8 cellular contexts compared by ENCODE assay signal in genomic region chr22:42936680-42937079, GRCh38.
DNase-seq lines count a peak whose midpoint lies in the region; ATAC-seq, FAIRE-seq and TF ChIP-seq lines count a peak whose summit lies in the region.
"Not testable (repeated sequence)": the region's sequence is repeated elsewhere in the genome, so short reads cannot be mapped to it uniquely, and the experiment has no call there.

No MANE protein-coding gene starts in this region.

- peaks cover 29 to 91% (median 66%) of the 10 kb centered on the region in 4 donors for H3K4me1 Mint-ChIP-seq in CD4-positive, CD25-positive, alpha-beta regulatory T cell
- peaks cover 99% of the 10 kb centered on the region for H3K4me1 Mint-ChIP-seq in dendritic cell treated with granulocyte-macrophage colony-stimulating factor and Interleukin-4, amounts not matched to agents 40 ng/mL and 50 ng/mL, for 4 days (ENCODE audit: low read depth)
- peaks cover 66 to 100% of the 10 kb centered on the region in 2 donors for H3K4me1 Mint-ChIP-seq in stimulated activated naive B cell treated with anti-CD40 and anti-IgM and Interleukin-4, amounts not matched to agents 10 μg/mL and 1 μg/mL and 100 μg/mL, for 72 hours

- dilution Hi-C loops in keratinocyte (cut with MboI; ENCODE audit: extremely low pct_ligation_motif_present, low sequenced_read_pairs) = not testable (repeated sequence)

- H3K4me3 ChIP-seq in CD4-positive, CD25-positive, alpha-beta regulatory T cell (ENCODE audit: low read depth, low read length); keratinocyte (ENCODE audit: control insufficient read depth in 2 of 3, extremely low read depth in 1 of 3, insufficient read depth in 2 of 3, low read depth in 1 of 3, low read length in 3 of 3); vagina: not testable (repeated sequence)
- H3K4me3 ChIP-seq in PC-9 (peak overlapping the region; percentile 37; the same call in 1 of the 2 replicates), neutrophil (ENCODE audit: low read depth in 1 of 2, low read length in 1 of 2) (peak overlapping the region; percentile 50 to 64)

- TF ChIP-seq POLR2A in vagina (IDR thresholded peaks at IDR 0.05) = not testable (repeated sequence)

- TF ChIP-seq CTCF in PC-9 (conservative IDR thresholded peaks at IDR 0.05); keratinocyte (optimal IDR thresholded peaks at IDR 0.05 in 1 of 3, IDR thresholded peaks at IDR 0.05 in 1 of 3, conservative IDR thresholded peaks at IDR 0.05 in 1 of 3; ENCODE audit: extremely low read depth in 1 of 3, insufficient read depth in 2 of 3, low read length in 3 of 3); neutrophil (IDR thresholded peaks at IDR 0.05); vagina (IDR thresholded peaks at IDR 0.05): not testable (repeated sequence)

- not testable (repeated sequence) for H3K9me3 ChIP-seq in CD4-positive, CD25-positive, alpha-beta regulatory T cell (ENCODE audit: control insufficient read depth in 2 of 2, low read length in 2 of 2); PC-9 (ENCODE audit: insufficient read depth, low read depth); keratinocyte (ENCODE audit: control insufficient read depth, low read depth, low read length); neutrophil; vagina

- ATAC-seq in CD4-positive, CD25-positive, alpha-beta regulatory T cell (ENCODE audit: low read depth in 2 of 2); stimulated activated naive B cell treated with anti-CD40 and anti-IgM and Interleukin-4, amounts not matched to agents 10 μg/mL and 1 μg/mL and 100 μg/mL, for 72 hours (replicated peaks): not testable (repeated sequence)

- BruUV-seq in PC-9 (replicated peaks; lab: Mats Ljungman, UMichigan) = not testable (repeated sequence)

- not testable (repeated sequence) for H3K4me3 Mint-ChIP-seq in CD4-positive, CD25-positive, alpha-beta regulatory T cell; dendritic cell treated with granulocyte-macrophage colony-stimulating factor and Interleukin-4, amounts not matched to agents 40 ng/mL and 50 ng/mL, for 4 days
- H3K4me3 Mint-ChIP-seq in stimulated activated naive B cell treated with anti-CD40 and anti-IgM and Interleukin-4, amounts not matched to agents 10 μg/mL and 1 μg/mL and 100 μg/mL, for 72 hours = peak overlapping the region; percentile 26 to 58

- not testable (repeated sequence) for H3K9me2 ChIP-seq in PC-9 (ENCODE audit: insufficient read depth)

- not testable (repeated sequence) for H3K27ac ChIP-seq in CD4-positive, CD25-positive, alpha-beta regulatory T cell (ENCODE audit: insufficient read depth, low read length, poor library complexity, severe bottlenecking)
- H3K27ac ChIP-seq in PC-9 (peak overlapping the region; percentile 92), angular gyrus (ENCODE audit: low read depth, low read length) (peak overlapping the region; percentile 5), keratinocyte (ENCODE audit: control insufficient read depth, insufficient read depth, low read length) (peak overlapping the region; percentile 58), neutrophil (peak overlapping the region; percentile 96), vagina (peak overlapping the region; percentile 63)

- not testable (repeated sequence) for H3K36me3 ChIP-seq in CD4-positive, CD25-positive, alpha-beta regulatory T cell (ENCODE audit: control insufficient read depth, insufficient read depth, low read length); PC-9 (ENCODE audit: low read depth); keratinocyte (ENCODE audit: control insufficient read depth in 2 of 2, extremely low read depth in 1 of 2, insufficient read depth in 2 of 2, low read length in 2 of 2); neutrophil; vagina

- H3K27ac Mint-ChIP-seq in CD4-positive, CD25-positive, alpha-beta regulatory T cell = peak overlapping the region in 2 of 3 donors; percentile 35 to 72
- peak overlapping the region; percentile 88 for H3K27ac Mint-ChIP-seq in dendritic cell treated with granulocyte-macrophage colony-stimulating factor and Interleukin-4, amounts not matched to agents 40 ng/mL and 50 ng/mL, for 4 days
- peak overlapping the region; percentile 83 for H3K27ac Mint-ChIP-seq in stimulated activated naive B cell treated with anti-CD40 and anti-IgM and Interleukin-4, amounts not matched to agents 10 μg/mL and 1 μg/mL and 100 μg/mL, for 72 hours

- FAIRE-seq in keratinocyte (lab: Jason Lieb, UNC) = not testable (repeated sequence)

- CTCF ChIA-PET in PC-9 (lab: Charles Lee) = interaction anchor here (0.6 kb wide), 1 partner anchor 46 kb away, joined by 6 read pairs; no protein-coding TSS in a partner anchor

- DNase-seq in CD4-positive, CD25-positive, alpha-beta regulatory T cell; PC-9; keratinocyte (ENCODE audit: low read depth, low spot score); stimulated activated naive B cell treated with anti-CD40 and anti-IgM and Interleukin-4, amounts not matched to agents 10 μg/mL and 1 μg/mL and 100 μg/mL, for 72 hours; vagina (ENCODE audit: extremely low spot score in 2 of 2): not testable (repeated sequence)

- intact Hi-C loops in PC-9 (cut with micrococcal nuclease; ENCODE audit: unreplicated experiment) (loop anchor here (2.0 kb wide), 1 partner anchor 74 kb away; no protein-coding TSS in a partner anchor), vagina (cut with DNase I) (loop anchor here (10.0 kb wide), 1 partner anchor 58 kb away; no protein-coding TSS in a partner anchor)
- intact Hi-C loops in dendritic cell treated with granulocyte-macrophage colony-stimulating factor and Interleukin-4, amounts not matched to agents 40 ng/mL and 50 ng/mL, for 4 days (cut with micrococcal nuclease) = not testable (repeated sequence)

- H3K9me3 Mint-ChIP-seq in CD4-positive, CD25-positive, alpha-beta regulatory T cell; dendritic cell treated with granulocyte-macrophage colony-stimulating factor and Interleukin-4, amounts not matched to agents 40 ng/mL and 50 ng/mL, for 4 days; stimulated activated naive B cell treated with anti-CD40 and anti-IgM and Interleukin-4, amounts not matched to agents 10 μg/mL and 1 μg/mL and 100 μg/mL, for 72 hours: not testable (repeated sequence)

- H3K79me2 ChIP-seq in PC-9 (ENCODE audit: low read depth) (peaks cover 90% of the 10 kb centered on the region), keratinocyte (ENCODE audit: control insufficient read depth, insufficient read depth, low read length) (peaks cover 62% of the 10 kb centered on the region)

- not testable (repeated sequence) for H3K27me3 ChIP-seq in CD4-positive, CD25-positive, alpha-beta regulatory T cell (ENCODE audit: control insufficient read depth, insufficient read depth, low read length); PC-9 (ENCODE audit: insufficient read depth, low read depth); keratinocyte (ENCODE audit: control insufficient read depth, extremely low read depth, insufficient read depth, low read length); neutrophil; vagina

- H3F3A ChIP-seq in PC-9 (ENCODE audit: insufficient read depth, low read depth) = peaks cover 78% of the 10 kb centered on the region

- peaks cover 36% of the 10 kb centered on the region for H3K4me1 ChIP-seq in CD4-positive, CD25-positive, alpha-beta regulatory T cell (ENCODE audit: control insufficient read depth, insufficient read depth, low read length, poor library complexity, severe bottlenecking)
- H3K4me1 ChIP-seq in PC-9 (replicated peaks; ENCODE audit: insufficient read depth) (peaks cover 80% of the 10 kb centered on the region), keratinocyte (ENCODE audit: control insufficient read depth, extremely low read depth, insufficient read depth, low read length) (peaks cover 65% of the 10 kb centered on the region), neutrophil (ENCODE audit: control insufficient read depth in 1 of 2, insufficient read depth in 1 of 2, low read depth in 1 of 2, low read length in 1 of 2) (peaks cover 78 to 80% of the 10 kb centered on the region in 2 experiments), vagina (peaks cover 91% of the 10 kb centered on the region)

- not testable (repeated sequence) for H2AFZ ChIP-seq in PC-9; keratinocyte (ENCODE audit: control insufficient read depth, low read length)

- POLR2A ChIA-PET in PC-9 (lab: Charles Lee; ENCODE audit: unreplicated experiment) = not testable (repeated sequence)

- peaks cover 12% of the 10 kb centered on the region for H3K36me3 Mint-ChIP-seq in CD4-positive, CD25-positive, alpha-beta regulatory T cell
- H3K36me3 Mint-ChIP-seq in dendritic cell treated with granulocyte-macrophage colony-stimulating factor and Interleukin-4, amounts not matched to agents 40 ng/mL and 50 ng/mL, for 4 days (ENCODE audit: low read depth) = peaks cover 21% of the 10 kb centered on the region
- H3K36me3 Mint-ChIP-seq in stimulated activated naive B cell treated with anti-CD40 and anti-IgM and Interleukin-4, amounts not matched to agents 10 μg/mL and 1 μg/mL and 100 μg/mL, for 72 hours = not testable (repeated sequence)

- H3K9me1 ChIP-seq in keratinocyte (ENCODE audit: control insufficient read depth, extremely low read depth, insufficient read depth, low read length) = peaks cover 10% of the 10 kb centered on the region

- H3K9ac ChIP-seq in keratinocyte (ENCODE audit: control insufficient read depth, extremely low read depth, insufficient read depth, low read length) = not testable (repeated sequence)

- H3K27me3 Mint-ChIP-seq in CD4-positive, CD25-positive, alpha-beta regulatory T cell; dendritic cell treated with granulocyte-macrophage colony-stimulating factor and Interleukin-4, amounts not matched to agents 40 ng/mL and 50 ng/mL, for 4 days; stimulated activated naive B cell treated with anti-CD40 and anti-IgM and Interleukin-4, amounts not matched to agents 10 μg/mL and 1 μg/mL and 100 μg/mL, for 72 hours: not testable (repeated sequence)

- not testable (repeated sequence) for H4K20me1 ChIP-seq in PC-9 (ENCODE audit: insufficient read depth); keratinocyte (ENCODE audit: control insufficient read depth, extremely low read depth, insufficient read depth, low read length)

- H3K4me2 ChIP-seq in PC-9 = peak overlapping the region; percentile 74
- peak overlapping the region; percentile 64 for H3K4me2 ChIP-seq in keratinocyte (ENCODE audit: control insufficient read depth, extremely low read depth, insufficient read depth, low read depth, low read length)
